ENCODE assay signal across 1 cellular context in the genomic region with DNA sequence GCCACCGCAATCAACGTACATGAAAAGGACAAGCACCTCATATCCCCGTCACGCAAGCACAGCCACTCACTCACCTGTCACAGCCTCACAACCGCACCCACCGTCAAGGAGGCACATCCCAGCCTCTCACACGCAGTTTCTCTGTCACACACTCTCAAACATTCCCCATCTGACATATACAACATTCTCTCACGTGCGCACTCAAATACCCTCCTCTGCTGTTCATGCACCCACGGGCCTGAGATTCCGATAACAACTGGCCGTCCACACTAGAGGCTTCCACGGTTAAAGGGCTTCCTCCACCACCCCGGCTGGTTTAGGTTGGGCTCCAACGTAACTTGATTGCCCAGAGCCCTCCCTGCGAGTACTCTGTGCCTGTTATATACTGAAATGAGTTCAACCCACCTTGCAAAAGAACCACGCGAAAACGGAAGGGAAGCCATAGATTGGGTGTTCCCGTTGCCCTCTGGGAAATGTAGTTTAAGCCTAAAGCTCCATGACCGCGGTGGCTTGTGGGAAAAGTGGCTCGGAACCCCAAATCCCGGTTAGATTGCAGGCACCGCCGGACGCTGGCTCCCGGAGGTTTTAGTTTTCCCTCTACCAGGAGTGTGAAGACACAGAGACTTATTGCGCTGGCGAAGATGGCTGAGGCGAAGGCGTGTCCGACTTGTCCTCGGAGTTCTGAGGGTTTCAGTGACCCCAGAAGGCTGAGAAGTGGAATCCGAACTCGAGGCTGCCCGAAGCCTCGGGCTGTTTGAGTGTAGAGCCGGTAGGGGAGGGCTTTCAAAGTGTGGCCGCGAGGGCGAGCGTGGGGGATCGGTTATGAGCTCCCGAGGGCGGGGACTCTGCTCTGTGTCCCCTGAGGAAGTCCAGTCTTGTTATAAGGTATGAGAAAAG.
TF ChIP-seq lines count a peak whose summit lies in the region.

ZNF573 (minus strand) TSS at position 448 of the 897 bp plus-strand sequence. CDS start 5,857 bp downstream, outside the sequence.

TF ChIP-seq in HepG2, 621 proteins besides CTCF, POLR2A, EP300 and RAD21 (continued from another document and continues in another):
- TF ChIP-seq ZGPAT (CRISPR knock-in tag; IDR thresholded peaks at IDR 0.05): peak; percentile 67; the same call in 1 of the 2 replicates
- TF ChIP-seq PCBP1 (IDR thresholded peaks at IDR 0.05; ENCODE audit: borderline replicate concordance, low read depth, low read length): no peak
- TF ChIP-seq TCF7L2 (IDR thresholded peaks at IDR 0.05; ENCODE audit: low read depth, low read length): no peak
- 0 out of 2 replicates have a peak, but pooled peaks have one; percentile 38 for TF ChIP-seq KLF13 (CRISPR knock-in tag; IDR thresholded peaks at IDR 0.05)
- no peak for TF ChIP-seq U2AF1 (optimal IDR thresholded peaks at IDR 0.05; ENCODE audit: low read depth, low read length)
- peak; percentile 40; the same call in 1 of the 2 replicates for TF ChIP-seq HES4 (CRISPR knock-in tag; IDR thresholded peaks at IDR 0.05; ENCODE audit: borderline replicate concordance)
- no peak for TF ChIP-seq DDIT3 (CRISPR knock-in tag; IDR thresholded peaks at IDR 0.05)
- TF ChIP-seq ZNF782 (CRISPR knock-in tag; IDR thresholded peaks at IDR 0.05; ENCODE audit: borderline replicate concordance): no peak
- TF ChIP-seq PHF8 (CRISPR knock-in tag; IDR thresholded peaks at IDR 0.05): peak; percentile 90
- TF ChIP-seq, protein P1, sequence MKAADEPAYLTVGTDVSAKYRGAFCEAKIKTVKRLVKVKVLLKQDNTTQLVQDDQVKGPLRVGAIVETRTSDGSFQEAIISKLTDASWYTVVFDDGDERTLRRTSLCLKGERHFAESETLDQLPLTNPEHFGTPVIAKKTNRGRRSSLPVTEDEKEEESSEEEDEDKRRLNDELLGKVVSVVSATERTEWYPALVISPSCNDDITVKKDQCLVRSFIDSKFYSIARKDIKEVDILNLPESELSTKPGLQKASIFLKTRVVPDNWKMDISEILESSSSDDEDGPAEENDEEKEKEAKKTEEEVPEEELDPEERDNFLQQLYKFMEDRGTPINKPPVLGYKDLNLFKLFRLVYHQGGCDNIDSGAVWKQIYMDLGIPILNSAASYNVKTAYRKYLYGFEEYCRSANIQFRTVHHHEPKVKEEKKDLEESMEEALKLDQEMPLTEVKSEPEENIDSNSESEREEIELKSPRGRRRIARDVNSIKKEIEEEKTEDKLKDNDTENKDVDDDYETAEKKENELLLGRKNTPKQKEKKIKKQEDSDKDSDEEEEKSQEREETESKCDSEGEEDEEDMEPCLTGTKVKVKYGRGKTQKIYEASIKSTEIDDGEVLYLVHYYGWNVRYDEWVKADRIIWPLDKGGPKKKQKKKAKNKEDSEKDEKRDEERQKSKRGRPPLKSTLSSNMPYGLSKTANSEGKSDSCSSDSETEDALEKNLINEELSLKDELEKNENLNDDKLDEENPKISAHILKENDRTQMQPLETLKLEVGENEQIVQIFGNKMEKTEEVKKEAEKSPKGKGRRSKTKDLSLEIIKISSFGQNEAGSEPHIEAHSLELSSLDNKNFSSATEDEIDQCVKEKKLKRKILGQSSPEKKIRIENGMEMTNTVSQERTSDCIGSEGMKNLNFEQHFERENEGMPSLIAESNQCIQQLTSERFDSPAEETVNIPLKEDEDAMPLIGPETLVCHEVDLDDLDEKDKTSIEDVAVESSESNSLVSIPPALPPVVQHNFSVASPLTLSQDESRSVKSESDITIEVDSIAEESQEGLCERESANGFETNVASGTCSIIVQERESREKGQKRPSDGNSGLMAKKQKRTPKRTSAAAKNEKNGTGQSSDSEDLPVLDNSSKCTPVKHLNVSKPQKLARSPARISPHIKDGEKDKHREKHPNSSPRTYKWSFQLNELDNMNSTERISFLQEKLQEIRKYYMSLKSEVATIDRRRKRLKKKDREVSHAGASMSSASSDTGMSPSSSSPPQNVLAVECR (CRISPR knock-in tag; IDR thresholded peaks at IDR 0.05; ENCODE audit: borderline replicate concordance): peak; percentile 75; the same call in 1 of the 2 replicates
- peak; percentile 11 for TF ChIP-seq TEAD3 (CRISPR knock-in tag; optimal IDR thresholded peaks at IDR 0.05; ENCODE audit: borderline replicate concordance)
- TF ChIP-seq REXO4 (CRISPR knock-in tag; IDR thresholded peaks at IDR 0.05; ENCODE audit: borderline replicate concordance): no peak
- TF ChIP-seq, protein P2, sequence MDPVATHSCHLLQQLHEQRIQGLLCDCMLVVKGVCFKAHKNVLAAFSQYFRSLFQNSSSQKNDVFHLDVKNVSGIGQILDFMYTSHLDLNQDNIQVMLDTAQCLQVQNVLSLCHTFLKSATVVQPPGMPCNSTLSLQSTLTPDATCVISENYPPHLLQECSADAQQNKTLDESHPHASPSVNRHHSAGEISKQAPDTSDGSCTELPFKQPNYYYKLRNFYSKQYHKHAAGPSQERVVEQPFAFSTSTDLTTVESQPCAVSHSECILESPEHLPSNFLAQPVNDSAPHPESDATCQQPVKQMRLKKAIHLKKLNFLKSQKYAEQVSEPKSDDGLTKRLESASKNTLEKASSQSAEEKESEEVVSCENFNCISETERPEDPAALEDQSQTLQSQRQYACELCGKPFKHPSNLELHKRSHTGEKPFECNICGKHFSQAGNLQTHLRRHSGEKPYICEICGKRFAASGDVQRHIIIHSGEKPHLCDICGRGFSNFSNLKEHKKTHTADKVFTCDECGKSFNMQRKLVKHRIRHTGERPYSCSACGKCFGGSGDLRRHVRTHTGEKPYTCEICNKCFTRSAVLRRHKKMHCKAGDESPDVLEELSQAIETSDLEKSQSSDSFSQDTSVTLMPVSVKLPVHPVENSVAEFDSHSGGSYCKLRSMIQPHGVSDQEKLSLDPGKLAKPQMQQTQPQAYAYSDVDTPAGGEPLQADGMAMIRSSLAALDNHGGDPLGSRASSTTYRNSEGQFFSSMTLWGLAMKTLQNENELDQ (CRISPR knock-in tag; IDR thresholded peaks at IDR 0.05; ENCODE audit: borderline replicate concordance): no peak
- TF ChIP-seq ZNF879 (CRISPR knock-in tag; IDR thresholded peaks at IDR 0.05): no peak
- TF ChIP-seq PAXIP1 (CRISPR knock-in tag; conservative IDR thresholded peaks at IDR 0.05): 0 out of 2 replicates have a peak, but pooled peaks have one; percentile 16
- no peak; the same call in 1 of the 2 replicates for TF ChIP-seq ZBTB38 (CRISPR knock-in tag; IDR thresholded peaks at IDR 0.05)
- 0 out of 2 replicates have a peak, but pooled peaks have one; percentile 60 for TF ChIP-seq ZNF607 (CRISPR knock-in tag; IDR thresholded peaks at IDR 0.05; ENCODE audit: borderline replicate concordance)
- TF ChIP-seq, protein P3, sequence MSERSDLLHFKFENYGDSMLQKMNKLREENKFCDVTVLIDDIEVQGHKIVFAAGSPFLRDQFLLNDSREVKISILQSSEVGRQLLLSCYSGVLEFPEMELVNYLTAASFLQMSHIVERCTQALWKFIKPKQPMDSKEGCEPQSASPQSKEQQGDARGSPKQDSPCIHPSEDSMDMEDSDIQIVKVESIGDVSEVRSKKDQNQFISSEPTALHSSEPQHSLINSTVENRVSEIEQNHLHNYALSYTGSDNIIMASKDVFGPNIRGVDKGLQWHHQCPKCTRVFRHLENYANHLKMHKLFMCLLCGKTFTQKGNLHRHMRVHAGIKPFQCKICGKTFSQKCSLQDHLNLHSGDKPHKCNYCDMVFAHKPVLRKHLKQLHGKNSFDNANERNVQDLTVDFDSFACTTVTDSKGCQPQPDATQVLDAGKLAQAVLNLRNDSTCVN (CRISPR knock-in tag; IDR thresholded peaks at IDR 0.05; ENCODE audit: borderline replicate concordance): no peak
- TF ChIP-seq ZNF136 (CRISPR knock-in tag; IDR thresholded peaks at IDR 0.05; ENCODE audit: low read depth): peak; percentile 70; the same call in 1 of the 2 replicates
- no peak for TF ChIP-seq ZNF589 (CRISPR knock-in tag; conservative IDR thresholded peaks at IDR 0.05)
- TF ChIP-seq ZNF329 (CRISPR knock-in tag; IDR thresholded peaks at IDR 0.05; ENCODE audit: low read depth): no peak
- no peak for TF ChIP-seq ZNF205 (CRISPR knock-in tag; IDR thresholded peaks at IDR 0.05)
- TF ChIP-seq, protein P4, sequence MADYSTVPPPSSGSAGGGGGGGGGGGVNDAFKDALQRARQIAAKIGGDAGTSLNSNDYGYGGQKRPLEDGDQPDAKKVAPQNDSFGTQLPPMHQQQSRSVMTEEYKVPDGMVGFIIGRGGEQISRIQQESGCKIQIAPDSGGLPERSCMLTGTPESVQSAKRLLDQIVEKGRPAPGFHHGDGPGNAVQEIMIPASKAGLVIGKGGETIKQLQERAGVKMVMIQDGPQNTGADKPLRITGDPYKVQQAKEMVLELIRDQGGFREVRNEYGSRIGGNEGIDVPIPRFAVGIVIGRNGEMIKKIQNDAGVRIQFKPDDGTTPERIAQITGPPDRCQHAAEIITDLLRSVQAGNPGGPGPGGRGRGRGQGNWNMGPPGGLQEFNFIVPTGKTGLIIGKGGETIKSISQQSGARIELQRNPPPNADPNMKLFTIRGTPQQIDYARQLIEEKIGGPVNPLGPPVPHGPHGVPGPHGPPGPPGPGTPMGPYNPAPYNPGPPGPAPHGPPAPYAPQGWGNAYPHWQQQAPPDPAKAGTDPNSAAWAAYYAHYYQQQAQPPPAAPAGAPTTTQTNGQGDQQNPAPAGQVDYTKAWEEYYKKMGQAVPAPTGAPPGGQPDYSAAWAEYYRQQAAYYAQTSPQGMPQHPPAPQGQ (CRISPR knock-in tag; IDR thresholded peaks at IDR 0.05; ENCODE audit: borderline replicate concordance): no peak
- peak; percentile 57; the same call in 1 of the 2 replicates for TF ChIP-seq SPEN (CRISPR knock-in tag; IDR thresholded peaks at IDR 0.05; ENCODE audit: low read depth)
- TF ChIP-seq ZNF878 (CRISPR knock-in tag; IDR thresholded peaks at IDR 0.05): no peak; the same call in 1 of the 2 replicates
- no peak for TF ChIP-seq EHMT2 (IDR thresholded peaks at IDR 0.05; ENCODE audit: borderline replicate concordance, low read depth, low read length)
- TF ChIP-seq ZNF547 (CRISPR knock-in tag; IDR thresholded peaks at IDR 0.05): peak; percentile 63; the same call in 1 of the 2 replicates
- no peak for TF ChIP-seq ZNF256 (CRISPR knock-in tag; conservative IDR thresholded peaks at IDR 0.05)
- TF ChIP-seq EZH2 (conservative IDR thresholded peaks at IDR 0.05; ENCODE audit: low read depth, low read length): no peak
- no peak for TF ChIP-seq TBL1XR1 (IDR thresholded peaks at IDR 0.05; ENCODE audit: borderline replicate concordance, low read length, partially characterized antibody)
- TF ChIP-seq SUZ12 (IDR thresholded peaks at IDR 0.05; ENCODE audit: low read depth, low read length): peak; percentile 85
- TF ChIP-seq SP5 (CRISPR knock-in tag; IDR thresholded peaks at IDR 0.05; ENCODE audit: borderline replicate concordance, low read depth): 0 out of 2 replicates have a peak, but pooled peaks have one; percentile 8
- TF ChIP-seq IRX3 (CRISPR knock-in tag; IDR thresholded peaks at IDR 0.05; ENCODE audit: borderline replicate concordance, low read depth): no peak
- TF ChIP-seq ZNF33B (CRISPR knock-in tag; IDR thresholded peaks at IDR 0.05): no peak; the same call in 1 of the 2 replicates
- TF ChIP-seq IKZF5 (CRISPR knock-in tag; IDR thresholded peaks at IDR 0.05): no peak
- TF ChIP-seq MED8 (CRISPR knock-in tag; IDR thresholded peaks at IDR 0.05; ENCODE audit: insufficient replicate concordance): peak; percentile 13
- TF ChIP-seq IRF1 (CRISPR knock-in tag; IDR thresholded peaks at IDR 0.05; ENCODE audit: low read depth): no peak
